Comparison of ENCODE assay signal across 11 cellular contexts in genomic region chr19:291561-292280, GRCh38. TPM values are rescaled to one million over a fixed set of nuclear protein-coding genes. Genes with fewer than 3 reads are reported as not detected.
DNase-seq lines count a peak whose midpoint lies in the region; ATAC-seq, FAIRE-seq and TF ChIP-seq lines count a peak whose summit lies in the region.
"Had no signal": no experiment of that assay in that cellular context is flagged by ENCODE, and none has a peak within 500 bp of the region (broad histone marks: within the 10 kb centered on the region; RNA-seq: fewer than 3 reads in every experiment).

No MANE protein-coding gene starts in this region.

- H3K27ac ChIP-seq in left ventricle myocardium inferior (replicated peaks) (no peak overlapping the region), lower lobe of right lung (no peak overlapping the region), uterus (peak overlapping the region; percentile 45 to 83)

- H3K9me3 ChIP-seq in left ventricle myocardium inferior (replicated peaks) (no peaks in the 10 kb centered on the region), lower lobe of right lung (no peaks in the 10 kb centered on the region), uterus (no peaks in the 10 kb centered on the region)

- intact Hi-C loops in left ventricle myocardium inferior (cut with micrococcal nuclease) (no loop called here), left cardiac atrium (cut with DNase I) (no loop called here), lower lobe of right lung (cut with DNase I) (no loop called here), uterus (cut with DNase I; ENCODE audit: low total_unique reads) (no loop called here)

- H3K27me3 ChIP-seq in left ventricle myocardium inferior (ENCODE audit: low read depth) = peaks cover 77% of the 10 kb centered on the region
- peaks cover 47% of the 10 kb centered on the region for H3K27me3 ChIP-seq in lower lobe of right lung (ENCODE audit: low read depth)
- no peaks in the 10 kb centered on the region for H3K27me3 ChIP-seq in uterus

- TF ChIP-seq CTCF in left ventricle myocardium inferior (IDR thresholded peaks at IDR 0.05; ENCODE audit: borderline replicate concordance) = no peak
- no peak for TF ChIP-seq CTCF in lower lobe of right lung (IDR thresholded peaks at IDR 0.05)
- no peak for TF ChIP-seq CTCF in uterus (IDR thresholded peaks at IDR 0.05)

- peak overlapping the region; percentile 54 for H3K4me3 ChIP-seq in left ventricle myocardium inferior
- H3K4me3 ChIP-seq in lower lobe of right lung = peak overlapping the region; percentile 23
- H3K4me3 ChIP-seq in uterus = peak overlapping the region in 1 of 2 donors; percentile 23

- H3K4me1 ChIP-seq in left ventricle myocardium inferior = peaks cover 43% of the 10 kb centered on the region
- peaks cover 28% of the 10 kb centered on the region for H3K4me1 ChIP-seq in lower lobe of right lung
- peaks cover 0 to 17% of the 10 kb centered on the region in 2 donors for H3K4me1 ChIP-seq in uterus

- DNase-seq in left ventricle myocardium inferior (no peak), left cardiac atrium (no peak), astrocyte of the hippocampus (ENCODE audit: low read depth, low spot score) (peak; percentile 19), lower lobe of right lung (no peak), uterus (peak in 1 of 2 donors; percentile 26), NCI-H2196 (lab: John Stamatoyannopoulos, UW; ENCODE audit: unreplicated experiment) (no peak), glomerular visceral epithelial cell (ENCODE audit: extremely low spot score) (no peak), GM12892 (ENCODE audit: insufficient read length) (no peak)
- DNase-seq: activated B cell treated with CpG ODN at 0.5 μM for 24 hours, NCI-H526, SIG-M5 had no signal

- no peak for FAIRE-seq in GM12892 (lab: Jason Lieb, UNC)

- no peak for TF ChIP-seq POLR2A in uterus (IDR thresholded peaks at IDR 0.05)
- no peak for TF ChIP-seq POLR2A in GM12892 (IDR thresholded peaks at IDR 0.05; ENCODE audit: low read depth, low read length)

- no peak for ATAC-seq in left cardiac atrium
- ATAC-seq in lower lobe of right lung = no peak

- H3K36me3 ChIP-seq in left ventricle myocardium inferior (no peaks in the 10 kb centered on the region), lower lobe of right lung (no peaks in the 10 kb centered on the region), uterus (no peaks in the 10 kb centered on the region)

RNA-seq across cellular contexts. Expression of gene PLPP2, which starts 0.5 kb away (rescaled TPM):
- total RNA-seq in left ventricle myocardium inferior (not detected), left cardiac atrium (under 1 TPM; 0.76 to 0.85 TPM), lower lobe of right lung (11.7 TPM), uterus (10 to 100 TPM in 3 of 4 donors, 1 to 10 TPM in 1; 4.9 to 55.3 (median 15.3) TPM)
- 2.1 TPM for polyA plus RNA-seq in GM12892 (2012; ENCODE audit: missing spikeins)

RNA-seq across cellular contexts. Expression of gene MIER2, which starts 52.9 kb away (rescaled TPM):
- total RNA-seq in left ventricle myocardium inferior (15.9 TPM), left cardiac atrium (10 to 100 TPM; 18.2 to 25.0 TPM), lower lobe of right lung (39.4 TPM), uterus (10 to 100 TPM in 2 of 4 donors, 1 to 10 TPM in 2; 2.6 to 54.8 (median 12.7) TPM)
- polyA plus RNA-seq in GM12892 (2012; ENCODE audit: missing spikeins) = 9.4 TPM

Comparison
In these comparisons a context has a peak if more than half of its experiments do, and no peak if none do; other contexts are left out.
1. H3K27ac ChIP-seq: peak in uterus (2 of 2); none in left ventricle myocardium inferior (single experiment) and lower lobe of right lung (single experiment).